1 cellular context compared by ENCODE assay signal in the genomic region with DNA sequence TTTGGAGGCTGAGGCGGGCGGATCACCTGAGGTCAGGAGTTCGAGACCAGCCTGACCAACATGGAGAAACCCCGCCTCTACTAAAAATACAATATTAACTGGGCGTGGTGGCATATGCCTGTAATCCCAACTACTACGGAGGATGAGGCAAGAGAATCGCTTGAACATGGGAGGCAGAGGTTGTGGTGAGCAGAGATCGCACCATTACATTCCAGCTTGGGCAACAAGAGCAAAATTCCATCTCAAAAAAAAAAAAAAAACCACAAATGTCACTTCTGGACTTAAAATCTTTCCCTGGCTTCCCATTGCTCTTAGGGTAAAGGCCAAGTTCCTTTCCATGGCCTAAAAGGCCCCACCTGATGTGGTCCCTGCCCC. TPM values are rescaled to one million over a fixed set of nuclear protein-coding genes. Genes with fewer than 3 reads are reported as not detected.
"Had no signal": no experiment of that assay in that cellular context is flagged by ENCODE, and none has a peak within 500 bp of the region (broad histone marks: within the 10 kb centered on the region; RNA-seq: fewer than 3 reads in every experiment).

No MANE protein-coding gene starts in this region.

RNA-seq across cellular contexts. Expression of a gene that starts 5.4 kb away (rescaled TPM):
- total RNA-seq: naive thymus-derived CD8-positive, alpha-beta T cell had no signal
